ENCODE assay signal across 8 cellular contexts in the genomic region with DNA sequence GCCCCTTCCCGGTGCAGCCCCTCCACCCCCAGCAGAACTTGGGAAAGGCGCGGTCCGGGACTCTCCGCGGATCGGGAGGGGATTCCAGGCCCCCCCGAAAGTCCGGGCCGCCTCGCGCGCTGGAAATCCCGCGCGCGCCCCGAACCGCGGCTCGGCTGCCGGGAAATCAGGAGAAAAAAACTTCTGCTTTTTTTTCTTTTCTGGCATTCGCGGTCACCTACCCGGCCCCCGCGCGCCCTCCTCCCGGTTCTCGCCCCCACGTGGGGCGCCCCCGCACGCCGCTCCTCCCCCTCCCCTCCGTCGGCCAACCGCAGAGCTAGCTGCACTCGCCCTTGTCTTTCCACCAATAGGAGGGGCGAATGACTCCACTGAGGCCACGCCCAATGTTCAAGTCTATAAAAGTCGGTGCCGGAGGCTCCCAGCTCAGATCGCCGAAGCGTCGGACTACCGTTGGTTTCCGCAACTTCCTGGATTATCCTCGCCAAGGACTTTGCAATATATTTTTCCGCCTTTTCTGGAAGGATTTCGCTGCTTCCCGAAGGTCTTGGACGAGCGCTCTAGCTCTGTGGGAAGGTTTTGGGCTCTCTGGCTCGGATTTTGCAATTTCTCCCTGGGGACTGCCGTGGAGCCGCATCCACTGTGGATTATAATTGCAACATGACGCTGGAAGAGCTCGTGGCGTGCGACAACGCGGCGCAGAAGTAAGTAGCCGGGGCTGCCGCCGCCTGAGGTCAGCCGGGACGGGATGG. TPM values are rescaled to one million over a fixed set of nuclear protein-coding genes. Genes with fewer than 3 reads are reported as not detected.
DNase-seq lines count a peak whose midpoint lies in the region; ATAC-seq and TF ChIP-seq lines count a peak whose summit lies in the region.

A gene with protein sequence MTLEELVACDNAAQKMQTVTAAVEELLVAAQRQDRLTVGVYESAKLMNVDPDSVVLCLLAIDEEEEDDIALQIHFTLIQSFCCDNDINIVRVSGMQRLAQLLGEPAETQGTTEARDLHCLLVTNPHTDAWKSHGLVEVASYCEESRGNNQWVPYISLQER (plus strand): TSS at position 426 of the 749 bp plus-strand sequence. CDS start 232 bp downstream, at position 658.

- H3K36me3 Mint-ChIP-seq in activated naive CD8-positive, alpha-beta T cell treated with anti-CD3 and anti-CD28 coated beads, Interleukin-2, amount 10 ng/mL, durations not matched to agents 7 days and 5 days, result peaks cover 21% of the 10 kb centered on the region

- TF ChIP-seq CTCF in GM10248 (IDR thresholded peaks at IDR 0.05; ENCODE audit: control extremely low read depth, extremely low read depth, low read depth, missing control alignments) (no peak), ovary (IDR thresholded peaks at IDR 0.05) (peak in 1 of 3 donors; percentile 39)

- H3K27me3 ChIP-seq in ovary, result no peaks in the 10 kb centered on the region
- H3K27me3 ChIP-seq in thymus (ENCODE audit: control insufficient read depth, insufficient read depth), result peaks cover 4% of the 10 kb centered on the region

- no peaks in the 10 kb centered on the region for H3K36me3 ChIP-seq in ovary
- peaks cover 4% of the 10 kb centered on the region for H3K36me3 ChIP-seq in thymus (ENCODE audit: control insufficient read depth, insufficient read depth)

- POLR2A ChIA-PET in GM10248 (lab: Yijun Ruan, JAX), result interaction anchor here (0.6 to 4.7 kb wide), 90 partner anchors 8 to 1867 kb away, joined by 3 to 275 read pairs (median 5); a partner anchor contains a TSS
- POLR2A ChIA-PET in activated naive CD8-positive, alpha-beta T cell treated with anti-CD3 and anti-CD28 coated beads, Interleukin-2, amount 10 ng/mL, durations not matched to agents 7 days and 5 days (lab: Charles Lee), result interaction anchor here (0.6 to 5.7 kb wide), 55 partner anchors 9 to 424 kb away, joined by 3 to 207 read pairs (median 6); a partner anchor contains a TSS

- TF ChIP-seq POLR2A in ovary (IDR thresholded peaks at IDR 0.05), result peak; percentile 100

- intact Hi-C loops in head of caudate nucleus (cut with DNase I), result loop anchor here (2.0 to 5.0 kb wide), 3 partner anchors 66 to 135 kb away; no protein-coding TSS in a partner anchor
- intact Hi-C loops in ovary (cut with DNase I), result loop anchor here (1.0 to 5.0 kb wide), 7 partner anchors 66 to 136 kb away; no protein-coding TSS in a partner anchor

- peaks cover 10% of the 10 kb centered on the region for H3K4me1 Mint-ChIP-seq in activated naive CD8-positive, alpha-beta T cell treated with anti-CD3 and anti-CD28 coated beads, Interleukin-2, amount 10 ng/mL, durations not matched to agents 7 days and 5 days

- H3K27me3 Mint-ChIP-seq in activated naive CD8-positive, alpha-beta T cell treated with anti-CD3 and anti-CD28 coated beads, Interleukin-2, amount 10 ng/mL, durations not matched to agents 7 days and 5 days, result no peaks in the 10 kb centered on the region

- 0 to 1% (median 1%) methylated on average over 48 to 70 of the region's 70 CpGs for WGBS in ovary, 3 donors
- under 1% methylated on average over 70 of the region's 70 CpGs for WGBS in thymus

- H3K27ac ChIP-seq in ovary (peak within 1 kb of the TSS; percentile 62 to 73), thymus (ENCODE audit: low read depth) (peak within 1 kb of the TSS; percentile 76)

- H3K4me1 ChIP-seq in ovary (ENCODE audit: insufficient read depth), result peaks cover 7% of the 10 kb centered on the region
- peaks cover 19% of the 10 kb centered on the region for H3K4me1 ChIP-seq in thymus (ENCODE audit: control insufficient read depth, insufficient read depth, low read length)

- peak; percentile 86 for TF ChIP-seq EP300 in ovary (IDR thresholded peaks at IDR 0.05)

- ATAC-seq in HG02642 (IDR thresholded peaks at IDR 0.05; ENCODE audit: poor library complexity, unreplicated experiment), result peak; percentile 56
- peak; percentile 46 for ATAC-seq in activated naive CD8-positive, alpha-beta T cell treated with anti-CD3 and anti-CD28 coated beads, Interleukin-2, amount 10 ng/mL, durations not matched to agents 7 days and 5 days (ENCODE audit: low read depth)

- H3K9me3 ChIP-seq in ovary (no peaks in the 10 kb centered on the region), thymus (ENCODE audit: control insufficient read depth) (no peaks in the 10 kb centered on the region)

- CTCF ChIA-PET in GM10248 (lab: Yijun Ruan, JAX), result interaction anchor here (0.6 to 6.7 kb wide), 11 partner anchors 11 to 173 kb away, joined by 3 to 126 read pairs (median 4); no protein-coding TSS in a partner anchor

- H3K27ac Mint-ChIP-seq in activated naive CD8-positive, alpha-beta T cell treated with anti-CD3 and anti-CD28 coated beads, Interleukin-2, amount 10 ng/mL, durations not matched to agents 7 days and 5 days, result peak within 1 kb of the TSS; percentile 87

- DNase-seq in GM10248 (ENCODE audit: extremely low spot score), result peak; percentile 98
- peak; percentile 51 for DNase-seq in NCI-H128 (lab: John Stamatoyannopoulos, UW; ENCODE audit: unreplicated experiment)
- peak; percentile 91 to 94 for DNase-seq in SW 1271 (lab: John Stamatoyannopoulos, UW)
- DNase-seq in activated naive CD8-positive, alpha-beta T cell treated with anti-CD3 and anti-CD28 coated beads, Interleukin-2, amount 10 ng/mL, durations not matched to agents 7 days and 5 days, result peak; percentile 98
- DNase-seq in head of caudate nucleus, result peak; percentile 95 to 100 (median 98)
- DNase-seq in ovary, result peak; percentile 98 to 99 (median 99)

- H3K4me3 ChIP-seq in ovary, result peak within 1 kb of the TSS; percentile 86
- H3K4me3 ChIP-seq in thymus (ENCODE audit: low read length), result peak within 1 kb of the TSS; percentile 63

- H3K4me3 Mint-ChIP-seq in activated naive CD8-positive, alpha-beta T cell treated with anti-CD3 and anti-CD28 coated beads, Interleukin-2, amount 10 ng/mL, durations not matched to agents 7 days and 5 days, result peak within 1 kb of the TSS; percentile 94

- no peaks in the 10 kb centered on the region for H3K9me3 Mint-ChIP-seq in activated naive CD8-positive, alpha-beta T cell treated with anti-CD3 and anti-CD28 coated beads, Interleukin-2, amount 10 ng/mL, durations not matched to agents 7 days and 5 days

RNA-seq across cellular contexts. Expression of the gene that starts here (rescaled TPM):
- total RNA-seq in activated naive CD8-positive, alpha-beta T cell treated with anti-CD3 and anti-CD28 coated beads, Interleukin-2, amount 10 ng/mL, durations not matched to agents 7 days and 5 days, result 10 to 100 TPM; 83.1 to 85.4 TPM
- 100 to 1,000 TPM in 2 of 7 donors, 10 to 100 TPM in 5; 47.0 to 414 (median 73.9) TPM for total RNA-seq in ovary
- 100 to 1,000 TPM in 1 of 2 donors, 10 to 100 TPM in 1; 17.8 to 120 TPM for polyA plus RNA-seq in ovary
- polyA plus RNA-seq in thymus, result 161 TPM

Comparison
In these comparisons a context has a peak if more than half of its experiments do, and no peak if none do; other contexts are left out.
1. Peak in every context shown above with its lines: DNase-seq, ATAC-seq, H3K4me3 ChIP-seq and H3K27ac ChIP-seq.